In genomic region chr1:152836881-152837280, GRCh38 we compare ENCODE assay signal across 27 cellular contexts.
"Had no signal": no experiment of that assay in that cellular context is flagged by ENCODE, and none has a peak within 500 bp of the region (broad histone marks: within the 10 kb centered on the region; RNA-seq: fewer than 3 reads in every experiment).

No MANE protein-coding gene starts in this region.

- ATAC-seq: activated CD4-positive, alpha-beta T cell treated with anti-CD3 and anti-CD28 coated beads for 36 hours; activated CD8-positive, alpha-beta memory T cell treated with anti-CD3 and anti-CD28 coated beads, Interleukin-2, amount 10 ng/mL, durations not matched to agents 7 days and 5 days; activated CD8-positive, alpha-beta T cell treated with anti-CD3 and anti-CD28 coated beads, Interleukin-2, amount 10 ng/mL, durations not matched to agents 7 days and 5 days; activated T-helper 17 cell treated with anti-CD3 and anti-CD28 coated beads, Interleukin-2, amount 50 U/mL, for 72 hours; effector memory CD8-positive, alpha-beta T cell; foreskin keratinocyte; gastrocnemius medialis; heart left ventricle had no signal

- H3K4me3 ChIP-seq: esophagus muscularis mucosa, gastrocnemius medialis, heart left ventricle had no signal

- DNase-seq: activated CD4-positive, alpha-beta memory T cell treated with anti-CD3 and anti-CD28 coated beads for 36 hours; activated CD4-positive, alpha-beta T cell treated with anti-CD3 and anti-CD28 coated beads for 36 hours; activated CD4-positive, alpha-beta T cell treated with anti-CD3 and anti-CD28 coated beads, Interleukin-2, amount 10 ng/mL, durations not matched to agents 24 days and 14 days; activated CD4-positive, CD25-positive, alpha-beta regulatory T cell; activated CD4-positive, CD25-positive, alpha-beta regulatory T cell treated with anti-CD3 and anti-CD28 coated beads, Interleukin-2, amount 50 U/mL, for 72 hours; activated CD8-positive, alpha-beta memory T cell treated with anti-CD3 and anti-CD28 coated beads, Interleukin-2, amount 10 ng/mL, durations not matched to agents 7 days and 5 days; activated CD8-positive, alpha-beta memory T cell treated with anti-CD3 and anti-CD28 coated beads, Interleukin-2, amount 50 U/mL, for 4 hours; activated CD8-positive, alpha-beta T cell treated with anti-CD3 and anti-CD28 coated beads, Interleukin-2, amount 10 ng/mL, durations not matched to agents 7 days and 5 days; activated effector memory CD4-positive, alpha-beta T cell treated with Interleukin-2 at 50 U/mL for 16 hours; activated gamma-delta T cell treated with Interleukin-2 at 50 U/mL for 16 hours; activated naive CD4-positive, alpha-beta T cell treated with anti-CD3 and anti-CD28 coated beads, Interleukin-2, amount 50 U/mL, for 16 hours; activated naive CD4-positive, alpha-beta T cell treated with Interleukin-2 at 50 U/mL for 16 hours; activated T-cell treated with anti-CD3 and anti-CD28 coated beads, Interleukin-2, amount 50 U/mL, for 1 hour; amniotic stem cell; anterior cingulate cortex; brain microvascular endothelial cell; cortex of kidney; dermis blood vessel endothelial cell; effector CD4-positive, alpha-beta T cell; effector memory CD8-positive, alpha-beta T cell; erythroblast; foreskin keratinocyte; gastrocnemius medialis; glutamatergic neuron; heart left ventricle had no signal
